29 cellular contexts compared by ENCODE assay signal in the genomic region with DNA sequence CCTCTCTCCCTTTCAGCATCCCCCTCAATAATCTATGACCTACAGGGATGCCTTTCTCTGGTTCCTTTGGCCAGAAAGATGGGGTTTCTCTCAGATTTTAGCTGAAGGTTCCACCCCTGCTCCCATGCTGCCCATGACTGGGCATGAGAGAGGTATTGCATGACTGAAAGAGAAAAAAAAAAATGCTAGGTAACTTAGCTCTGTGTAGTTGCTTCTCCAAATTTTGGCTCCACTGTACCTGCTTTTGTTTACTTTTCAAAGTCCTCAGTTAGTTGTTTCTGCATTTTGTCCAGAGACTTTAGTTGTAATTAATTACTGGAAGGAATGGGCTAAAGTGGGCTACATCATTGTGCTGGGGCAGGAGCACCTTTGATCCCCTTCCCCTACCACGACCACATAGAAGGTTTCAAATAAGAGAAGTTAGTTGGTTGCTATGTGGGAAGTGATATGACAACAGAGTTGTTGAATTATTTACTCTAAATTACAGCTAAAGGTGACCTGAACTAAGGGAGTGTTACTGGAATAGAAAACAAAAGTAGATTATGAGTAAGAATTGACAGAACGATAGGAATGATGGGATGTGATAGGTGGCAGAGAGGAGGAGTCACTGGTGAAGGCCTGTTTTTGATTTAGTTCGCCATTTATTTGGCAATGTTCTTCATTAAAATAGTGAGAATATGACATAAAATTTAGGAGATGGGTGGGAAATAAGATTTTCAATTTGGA.
"Had no signal": no experiment of that assay in that cellular context is flagged by ENCODE, and none has a peak within 500 bp of the region (broad histone marks: within the 10 kb centered on the region; RNA-seq: fewer than 3 reads in every experiment).

No MANE protein-coding gene starts in this region.

- H3K27ac Mint-ChIP-seq: stimulated activated effector memory CD8-positive, alpha-beta T cell treated with anti-CD3 and anti-CD28 coated beads, Interleukin-12 subunit alpha, Interleukin-12 subunit beta, amount 100 ng/mL, for 72 hours; stimulated activated memory B cell treated with anti-CD40 and anti-IgM and Interleukin-4, amounts not matched to agents 10 μg/mL and 1 μg/mL and 100 μg/mL, for 72 hours; stimulated activated naive B cell treated with anti-CD40 and anti-IgM and Interleukin-4, amounts not matched to agents 10 μg/mL and 1 μg/mL and 100 μg/mL, for 72 hours; stimulated activated naive CD8-positive, alpha-beta T cell treated with anti-CD3 and anti-CD28 coated beads, Interleukin-15, amount 100 ng/mL, for 72 hours; stimulated activated naive CD8-positive, alpha-beta T cell treated with anti-CD3 and anti-CD28 coated beads, Interleukin-15, Interleukin-2, amounts not matched to agents 100 ng/mL and 50 ng/mL, for 24 hours; type B pancreatic cell had no signal

- H3K36me3 ChIP-seq: stomach, suprapubic skin, thoracic aorta, thyroid gland, tibial artery, tibial nerve, transverse colon, upper lobe of left lung, upper lobe of right lung, vagina had no signal

- H3K4me1 ChIP-seq: stomach, suprapubic skin, testis, thyroid gland, tibial artery, tibial nerve, transverse colon, upper lobe of left lung, upper lobe of right lung, uterus, vagina had no signal

- H3K9me3 ChIP-seq: stomach, suprapubic skin, testis, thoracic aorta, thyroid gland, tibial artery, tibial nerve, transverse colon, upper lobe of left lung, upper lobe of right lung, uterus, vagina had no signal

- H3K4me1 Mint-ChIP-seq: stimulated activated effector memory CD8-positive, alpha-beta T cell treated with anti-CD3 and anti-CD28 coated beads, Interleukin-12 subunit alpha, Interleukin-12 subunit beta, amount 100 ng/mL, for 72 hours; stimulated activated memory B cell treated with anti-CD40 and anti-IgM and Interleukin-4, amounts not matched to agents 10 μg/mL and 1 μg/mL and 100 μg/mL, for 72 hours; stimulated activated naive B cell treated with anti-CD40 and anti-IgM and Interleukin-4, amounts not matched to agents 10 μg/mL and 1 μg/mL and 100 μg/mL, for 72 hours; stimulated activated naive CD8-positive, alpha-beta T cell treated with anti-CD3 and anti-CD28 coated beads, Interleukin-15, amount 100 ng/mL, for 72 hours had no signal

- DNase-seq: stimulated activated CD4-positive, alpha-beta T cell treated with anti-CD3 and anti-CD28 coated beads, Interleukin-2, amount 100 ng/mL, for 48 hours; stimulated activated CD4-positive, alpha-beta T cell treated with anti-CD3 and anti-CD28 coated beads, Interleukin-4, amount 100 ng/mL, for 1 hour; stimulated activated CD4-positive, alpha-beta T cell treated with anti-CD3 and anti-CD28 coated beads, Interleukin-4, amount 100 ng/mL, for 24 hours; stimulated activated CD4-positive, alpha-beta T cell treated with anti-CD3 and anti-CD28 coated beads, Interleukin-4, amount 100 ng/mL, for 4 hours; stimulated activated CD8-positive, alpha-beta memory T cell treated with anti-CD3 and anti-CD28 coated beads, Interleukin-4, amount 100 ng/mL, for 48 hours; stimulated activated naive B cell treated with anti-CD40 and anti-IgM and Interleukin-4, amounts not matched to agents 10 μg/mL and 1 μg/mL and 100 μg/mL, for 72 hours; stimulated activated naive CD4-positive, alpha-beta T cell; stimulated activated naive CD4-positive, alpha-beta T cell treated with Interleukin-2 at 50 U/mL for 16 hours; stimulated activated naive CD8-positive, alpha-beta T cell treated with anti-CD3 and anti-CD28 coated beads, Interleukin-15, amount 100 ng/mL, for 72 hours; stimulated activated naive CD8-positive, alpha-beta T cell treated with anti-CD3 and anti-CD28 coated beads, Interleukin-15, Interleukin-2, amounts not matched to agents 100 U/mL and 50 U/mL, for 24 hours; stomach; substantia nigra; testis; thyroid gland; tibial artery; transverse colon; trophoblast cell; upper lobe of left lung; upper lobe of right lung; uterus had no signal

- FAIRE-seq: urothelium cell line had no signal

- H3K27me3 Mint-ChIP-seq: stimulated activated memory B cell treated with anti-CD40 and anti-IgM and Interleukin-4, amounts not matched to agents 10 μg/mL and 1 μg/mL and 100 μg/mL, for 72 hours; stimulated activated naive B cell treated with anti-CD40 and anti-IgM and Interleukin-4, amounts not matched to agents 10 μg/mL and 1 μg/mL and 100 μg/mL, for 72 hours; stimulated activated naive CD8-positive, alpha-beta T cell treated with anti-CD3 and anti-CD28 coated beads, Interleukin-15, amount 100 ng/mL, for 72 hours; stimulated activated naive CD8-positive, alpha-beta T cell treated with anti-CD3 and anti-CD28 coated beads, Interleukin-15, Interleukin-2, amounts not matched to agents 100 ng/mL and 50 ng/mL, for 24 hours; type B pancreatic cell had no signal

- H3K27ac ChIP-seq: stomach, suprapubic skin, testis, thoracic aorta, thyroid gland, tibial artery, tibial nerve, transverse colon, upper lobe of left lung, upper lobe of right lung, uterus, vagina had no signal

- H3K4me3 ChIP-seq: stomach, suprapubic skin, testis, thoracic aorta, thyroid gland, tibial artery, tibial nerve, transverse colon, upper lobe of left lung, upper lobe of right lung, uterus, vagina had no signal

- ATAC-seq: stimulated activated effector memory CD8-positive, alpha-beta T cell treated with anti-CD3 and anti-CD28 coated beads, Interleukin-12 subunit alpha, Interleukin-12 subunit beta, amount 100 ng/mL, for 72 hours; stimulated activated memory B cell treated with anti-CD40 and anti-IgM and Interleukin-4, amounts not matched to agents 10 μg/mL and 1 μg/mL and 100 μg/mL, for 72 hours; stimulated activated naive B cell treated with anti-CD40 and anti-IgM and Interleukin-4, amounts not matched to agents 10 μg/mL and 1 μg/mL and 100 μg/mL, for 72 hours; stimulated activated naive CD8-positive, alpha-beta T cell treated with anti-CD3 and anti-CD28 coated beads, Interleukin-15, amount 100 ng/mL, for 72 hours; stimulated activated naive CD8-positive, alpha-beta T cell treated with anti-CD3 and anti-CD28 coated beads, Interleukin-15, Interleukin-2, amounts not matched to agents 100 U/mL and 50 U/mL, for 24 hours; upper lobe of right lung had no signal

- H3K4me3 Mint-ChIP-seq: stimulated activated effector memory CD8-positive, alpha-beta T cell treated with anti-CD3 and anti-CD28 coated beads, Interleukin-12 subunit alpha, Interleukin-12 subunit beta, amount 100 ng/mL, for 72 hours; stimulated activated memory B cell treated with anti-CD40 and anti-IgM and Interleukin-4, amounts not matched to agents 10 μg/mL and 1 μg/mL and 100 μg/mL, for 72 hours; stimulated activated naive B cell treated with anti-CD40 and anti-IgM and Interleukin-4, amounts not matched to agents 10 μg/mL and 1 μg/mL and 100 μg/mL, for 72 hours; stimulated activated naive CD8-positive, alpha-beta T cell treated with anti-CD3 and anti-CD28 coated beads, Interleukin-15, amount 100 ng/mL, for 72 hours; stimulated activated naive CD8-positive, alpha-beta T cell treated with anti-CD3 and anti-CD28 coated beads, Interleukin-15, Interleukin-2, amounts not matched to agents 100 ng/mL and 50 ng/mL, for 24 hours; type B pancreatic cell had no signal

- H3K27me3 ChIP-seq: stomach, suprapubic skin, testis, thyroid gland, tibial artery, tibial nerve, transverse colon, upper lobe of left lung, upper lobe of right lung, uterus, vagina had no signal

- H3K36me3 Mint-ChIP-seq: stimulated activated effector memory CD8-positive, alpha-beta T cell treated with anti-CD3 and anti-CD28 coated beads, Interleukin-12 subunit alpha, Interleukin-12 subunit beta, amount 100 ng/mL, for 72 hours; stimulated activated memory B cell treated with anti-CD40 and anti-IgM and Interleukin-4, amounts not matched to agents 10 μg/mL and 1 μg/mL and 100 μg/mL, for 72 hours; stimulated activated naive B cell treated with anti-CD40 and anti-IgM and Interleukin-4, amounts not matched to agents 10 μg/mL and 1 μg/mL and 100 μg/mL, for 72 hours; type B pancreatic cell had no signal

- H3K9me3 Mint-ChIP-seq: stimulated activated effector memory CD8-positive, alpha-beta T cell treated with anti-CD3 and anti-CD28 coated beads, Interleukin-12 subunit alpha, Interleukin-12 subunit beta, amount 100 ng/mL, for 72 hours; stimulated activated memory B cell treated with anti-CD40 and anti-IgM and Interleukin-4, amounts not matched to agents 10 μg/mL and 1 μg/mL and 100 μg/mL, for 72 hours; stimulated activated naive B cell treated with anti-CD40 and anti-IgM and Interleukin-4, amounts not matched to agents 10 μg/mL and 1 μg/mL and 100 μg/mL, for 72 hours; stimulated activated naive CD8-positive, alpha-beta T cell treated with anti-CD3 and anti-CD28 coated beads, Interleukin-15, amount 100 ng/mL, for 72 hours; stimulated activated naive CD8-positive, alpha-beta T cell treated with anti-CD3 and anti-CD28 coated beads, Interleukin-15, Interleukin-2, amounts not matched to agents 100 ng/mL and 50 ng/mL, for 24 hours had no signal
